ENCODE assay signal across 1 cellular context in the genomic region with DNA sequence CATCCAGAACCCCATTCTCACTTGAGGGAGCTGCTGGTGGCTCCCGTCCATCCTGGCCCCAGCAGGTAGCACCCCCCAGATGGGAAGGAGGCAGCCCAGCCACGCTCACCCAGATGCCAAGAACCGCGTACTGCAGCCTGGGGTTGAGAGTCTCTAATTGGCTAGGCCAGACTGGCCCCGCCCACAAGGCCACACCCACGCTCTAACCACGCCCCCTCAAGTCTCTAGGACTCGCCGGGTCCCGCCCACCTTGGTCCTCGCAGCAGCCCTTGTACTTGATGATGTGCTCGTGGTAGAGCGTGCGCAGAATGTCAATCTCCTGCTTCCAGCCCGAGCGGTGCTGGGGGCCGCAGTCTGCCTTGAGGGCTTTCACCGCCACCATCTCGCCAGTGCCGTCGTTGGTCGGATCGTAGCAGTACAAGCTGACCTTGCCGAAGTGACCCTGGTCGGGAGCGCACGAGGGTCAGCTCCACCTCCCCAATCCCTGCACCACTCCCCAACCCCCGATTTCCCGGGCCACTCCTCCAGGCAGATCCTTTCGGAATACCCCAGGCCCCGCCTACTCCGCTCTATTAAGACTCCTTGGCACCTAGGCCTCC.
TF ChIP-seq lines count a peak whose summit lies in the region.

No MANE protein-coding gene starts in this region.

TF ChIP-seq in IMR-90, 13 proteins besides CTCF, POLR2A, EP300 and RAD21:
- TF ChIP-seq NFE2L2 (IDR thresholded peaks at IDR 0.05; ENCODE audit: low read depth, low read length) (no peak), RCOR1 (IDR thresholded peaks at IDR 0.05; ENCODE audit: insufficient replicate concordance, low read length) (no peak), CEBPB (IDR thresholded peaks at IDR 0.05; ENCODE audit: low read depth, low read length) (no peak), CHD1 (IDR thresholded peaks at IDR 0.05; ENCODE audit: low read depth, low read length) (no peak), MAZ (IDR thresholded peaks at IDR 0.05; ENCODE audit: borderline replicate concordance, low read depth, low read length) (no peak)
- TF ChIP-seq, protein P1, sequence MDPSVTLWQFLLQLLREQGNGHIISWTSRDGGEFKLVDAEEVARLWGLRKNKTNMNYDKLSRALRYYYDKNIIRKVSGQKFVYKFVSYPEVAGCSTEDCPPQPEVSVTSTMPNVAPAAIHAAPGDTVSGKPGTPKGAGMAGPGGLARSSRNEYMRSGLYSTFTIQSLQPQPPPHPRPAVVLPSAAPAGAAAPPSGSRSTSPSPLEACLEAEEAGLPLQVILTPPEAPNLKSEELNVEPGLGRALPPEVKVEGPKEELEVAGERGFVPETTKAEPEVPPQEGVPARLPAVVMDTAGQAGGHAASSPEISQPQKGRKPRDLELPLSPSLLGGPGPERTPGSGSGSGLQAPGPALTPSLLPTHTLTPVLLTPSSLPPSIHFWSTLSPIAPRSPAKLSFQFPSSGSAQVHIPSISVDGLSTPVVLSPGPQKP (IDR thresholded peaks at IDR 0.05; ENCODE audit: borderline replicate concordance, low read depth, low read length), result no peak
- TF ChIP-seq, protein P2, sequence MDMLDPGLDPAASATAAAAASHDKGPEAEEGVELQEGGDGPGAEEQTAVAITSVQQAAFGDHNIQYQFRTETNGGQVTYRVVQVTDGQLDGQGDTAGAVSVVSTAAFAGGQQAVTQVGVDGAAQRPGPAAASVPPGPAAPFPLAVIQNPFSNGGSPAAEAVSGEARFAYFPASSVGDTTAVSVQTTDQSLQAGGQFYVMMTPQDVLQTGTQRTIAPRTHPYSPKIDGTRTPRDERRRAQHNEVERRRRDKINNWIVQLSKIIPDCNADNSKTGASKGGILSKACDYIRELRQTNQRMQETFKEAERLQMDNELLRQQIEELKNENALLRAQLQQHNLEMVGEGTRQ (IDR thresholded peaks at IDR 0.05; ENCODE audit: low read depth, low read length), result no peak
TF ChIP-seq in IMR-90: peak in this region for 0.
